ENCODE assay signal across 8 cellular contexts in genomic region chr2:213150315-213150951, GRCh38. TPM values are rescaled to one million over a fixed set of nuclear protein-coding genes. Genes with fewer than 3 reads are reported as not detected.
DNase-seq lines count a peak whose midpoint lies in the region; ATAC-seq and TF ChIP-seq lines count a peak whose summit lies in the region.

No MANE protein-coding gene starts in this region.

- H4K20me1 ChIP-seq in OCI-LY3 (ENCODE audit: insufficient read depth, low read length): no peaks in the 10 kb centered on the region

- H3K79me2 ChIP-seq in OCI-LY3 (ENCODE audit: low read length): no peaks in the 10 kb centered on the region

- DNase-seq in GM12864 (ENCODE audit: low read depth) (no peak), ecto neural progenitor cell (ENCODE audit: low spot score) (peak; percentile 54), mucosa of descending colon (peak in 1 of 3 donors; percentile 44), superior temporal gyrus (ENCODE audit: extremely low spot score) (no peak), NCI-H1694 treated with DMSO at 0.1 percent for 48 hours (lab: John Stamatoyannopoulos, UW) (no peak)

- H3K4me3 ChIP-seq in GM12864 (ENCODE audit: low read depth, low read length) (peak overlapping the region; percentile 94), OCI-LY3 (ENCODE audit: low read length) (peak overlapping the region; percentile 89), mucosa of descending colon (peak overlapping the region; percentile 20)

- H2AFZ ChIP-seq in OCI-LY3 (ENCODE audit: low read depth, low read length): peak overlapping the region; percentile 97; the same call in 1 of the 2 replicates

- ATAC-seq in mucosa of descending colon (no peak), GM19324 (IDR thresholded peaks at IDR 0.05; ENCODE audit: low FRiP score, unreplicated experiment) (no peak), HG03432 (IDR thresholded peaks at IDR 0.05; ENCODE audit: unreplicated experiment) (no peak)

- 0 out of 2 replicates have a peak, but pooled peaks cover 5% of the 10 kb centered on the region for H3K27me3 ChIP-seq in OCI-LY3 (ENCODE audit: low read depth, low read length)

- intact Hi-C loops in mucosa of descending colon (cut with DNase I, micrococcal nuclease): loop anchor here in 1 of 2 donors (10.0 kb wide), 1 partner anchor 376 kb away; no protein-coding TSS in a partner anchor

- H3K4me1 ChIP-seq in OCI-LY3 (ENCODE audit: low read length) (peaks cover 4% of the 10 kb centered on the region), mucosa of descending colon (ENCODE audit: low read depth) (peaks cover 5% of the 10 kb centered on the region)

- H3K36me3 ChIP-seq in OCI-LY3 (replicated peaks; ENCODE audit: low read depth, low read length) (no peaks in the 10 kb centered on the region), mucosa of descending colon (ENCODE audit: low read depth) (no peaks in the 10 kb centered on the region)

- H3K9ac ChIP-seq in OCI-LY3 (ENCODE audit: low read length): peak overlapping the region; percentile 67

- H3K27ac ChIP-seq in OCI-LY3 (ENCODE audit: low read length): no peak overlapping the region

- H3K9me3 ChIP-seq in OCI-LY3 (ENCODE audit: insufficient read depth, low read length): no peaks in the 10 kb centered on the region
- H3K9me3 ChIP-seq in mucosa of descending colon: no peaks in the 10 kb centered on the region

- H3K4me2 ChIP-seq in OCI-LY3 (ENCODE audit: low read length): peak overlapping the region; percentile 95

- TF ChIP-seq CTCF in GM12864 (IDR thresholded peaks at IDR 0.05; ENCODE audit: low read depth, low read length, missing control alignments): no peak
- no peak for TF ChIP-seq CTCF in OCI-LY3 (IDR thresholded peaks at IDR 0.05; ENCODE audit: low read depth, low read length)
- no peak for TF ChIP-seq CTCF in mucosa of descending colon (IDR thresholded peaks at IDR 0.05)

RNA-seq across cellular contexts. Expression of gene IKZF2, which starts 1.0 kb away (rescaled TPM):
- 10 to 100 TPM in 1 of 3 donors, 1 to 10 TPM in 2; 5.6 to 11.1 (median 8.6) TPM for total RNA-seq in mucosa of descending colon

Comparison
In these comparisons a context has a peak if more than half of its experiments do, and no peak if none do; other contexts are left out.
1. H3K4me3 ChIP-seq: peak in every context shown above with its lines; median percentile 94 in GM12864; 89 in OCI-LY3; 20 in mucosa of descending colon.